9 cellular contexts compared by ENCODE assay signal in genomic region chr16:24668481-24669001, GRCh38.
DNase-seq lines count a peak whose midpoint lies in the region; ATAC-seq and TF ChIP-seq lines count a peak whose summit lies in the region.
"Had no signal": no experiment of that assay in that cellular context is flagged by ENCODE, and none has a peak within 500 bp of the region (broad histone marks: within the 10 kb centered on the region; RNA-seq: fewer than 3 reads in every experiment).

No MANE protein-coding gene starts in this region.

- H3K4me1 Mint-ChIP-seq in activated naive CD8-positive, alpha-beta T cell treated with anti-CD3 and anti-CD28 coated beads, Interleukin-2, amount 50 U/mL, for 24 hours: peaks cover 56% of the 10 kb centered on the region
- peaks cover 27% of the 10 kb centered on the region for H3K4me1 Mint-ChIP-seq in stimulated activated memory B cell treated with anti-CD40 and anti-IgM and Interleukin-4, amounts not matched to agents 10 μg/mL and 1 μg/mL and 100 μg/mL, for 72 hours

- in situ Hi-C loops in Panc1 (cut with HindIII; ENCODE audit: low pct_unique_long_range_greater_than_20kb, low sequenced_read_pairs): no loop called here

- intact Hi-C loops in Panc1 (cut with micrococcal nuclease; ENCODE audit: unreplicated experiment): no loop called here
- intact Hi-C loops in lower lobe of right lung (cut with DNase I): no loop called here

- H3K27me3 Mint-ChIP-seq in activated naive CD8-positive, alpha-beta T cell treated with anti-CD3 and anti-CD28 coated beads, Interleukin-2, amount 50 U/mL, for 24 hours: peaks cover 22% of the 10 kb centered on the region
- peaks cover 16% of the 10 kb centered on the region for H3K27me3 Mint-ChIP-seq in stimulated activated memory B cell treated with anti-CD40 and anti-IgM and Interleukin-4, amounts not matched to agents 10 μg/mL and 1 μg/mL and 100 μg/mL, for 72 hours

- TF ChIP-seq CTCF in Panc1 (IDR thresholded peaks at IDR 0.05) (no peak), lower lobe of right lung (IDR thresholded peaks at IDR 0.05) (no peak), foreskin keratinocyte (conservative IDR thresholded peaks at IDR 0.05) (no peak)

- H3K36me3 ChIP-seq in Panc1 (ENCODE audit: control insufficient read depth, insufficient read depth, low read length): no peaks in the 10 kb centered on the region
- H3K36me3 ChIP-seq in lower lobe of right lung: no peaks in the 10 kb centered on the region

- ATAC-seq in Panc1 (no peak), lower lobe of right lung (peak in 1 of 2 donors; percentile 29), foreskin keratinocyte (no peak), HG03442 (IDR thresholded peaks at IDR 0.05; ENCODE audit: unreplicated experiment) (no peak)
- peak; percentile 94 for ATAC-seq in activated naive CD8-positive, alpha-beta T cell treated with anti-CD3 and anti-CD28 coated beads, Interleukin-2, amount 50 U/mL, for 24 hours
- peak; percentile 74 for ATAC-seq in stimulated activated memory B cell treated with anti-CD40 and anti-IgM and Interleukin-4, amounts not matched to agents 10 μg/mL and 1 μg/mL and 100 μg/mL, for 72 hours

- peak overlapping the region; percentile 92 for H3K27ac Mint-ChIP-seq in activated naive CD8-positive, alpha-beta T cell treated with anti-CD3 and anti-CD28 coated beads, Interleukin-2, amount 50 U/mL, for 24 hours
- H3K27ac Mint-ChIP-seq in stimulated activated memory B cell treated with anti-CD40 and anti-IgM and Interleukin-4, amounts not matched to agents 10 μg/mL and 1 μg/mL and 100 μg/mL, for 72 hours: peak overlapping the region; percentile 57
- H3K27ac Mint-ChIP-seq: activated naive CD8-positive, alpha-beta T cell treated with anti-CD3 and anti-CD28 coated beads, Interleukin-2, amount 10 ng/mL, durations not matched to agents 7 days and 5 days had no signal

- H3K27ac ChIP-seq in Panc1 (ENCODE audit: low read length): peak overlapping the region; percentile 80
- H3K27ac ChIP-seq in lower lobe of right lung: peak overlapping the region; percentile 13
- no peak overlapping the region for H3K27ac ChIP-seq in foreskin keratinocyte
- H3K27ac ChIP-seq: parathyroid adenoma had no signal

- H3K4me1 ChIP-seq in Panc1 (ENCODE audit: control insufficient read depth, insufficient read depth, low read length) (peaks cover 28% of the 10 kb centered on the region), lower lobe of right lung (peaks cover 12% of the 10 kb centered on the region), foreskin keratinocyte (peaks cover 10% of the 10 kb centered on the region)

- DNase-seq in Panc1 (ENCODE audit: low read depth, low spot score) (no peak), lower lobe of right lung (no peak), foreskin keratinocyte (no peak), glomerular visceral epithelial cell (ENCODE audit: extremely low spot score) (no peak)
- DNase-seq in activated naive CD8-positive, alpha-beta T cell treated with anti-CD3 and anti-CD28 coated beads, Interleukin-2, amount 50 U/mL, for 24 hours: peak; percentile 62
- DNase-seq: activated naive CD8-positive, alpha-beta T cell treated with anti-CD3 and anti-CD28 coated beads, Interleukin-2, amount 10 ng/mL, durations not matched to agents 7 days and 5 days had no signal

- no peaks in the 10 kb centered on the region for H3K9me3 Mint-ChIP-seq in activated naive CD8-positive, alpha-beta T cell treated with anti-CD3 and anti-CD28 coated beads, Interleukin-2, amount 50 U/mL, for 24 hours
- H3K9me3 Mint-ChIP-seq in stimulated activated memory B cell treated with anti-CD40 and anti-IgM and Interleukin-4, amounts not matched to agents 10 μg/mL and 1 μg/mL and 100 μg/mL, for 72 hours: no peaks in the 10 kb centered on the region
- H3K9me3 Mint-ChIP-seq: activated naive CD8-positive, alpha-beta T cell treated with anti-CD3 and anti-CD28 coated beads, Interleukin-2, amount 10 ng/mL, durations not matched to agents 7 days and 5 days had no signal

- H3K9me3 ChIP-seq in Panc1 (ENCODE audit: control insufficient read depth, insufficient read depth, low read depth, low read length) (no peaks in the 10 kb centered on the region), lower lobe of right lung (no peaks in the 10 kb centered on the region)

- POLR2A ChIA-PET in Panc1 (lab: Charles Lee): no interaction called here

- peak overlapping the region; percentile 61 for H3K4me3 Mint-ChIP-seq in activated naive CD8-positive, alpha-beta T cell treated with anti-CD3 and anti-CD28 coated beads, Interleukin-2, amount 50 U/mL, for 24 hours
- no peak overlapping the region for H3K4me3 Mint-ChIP-seq in stimulated activated memory B cell treated with anti-CD40 and anti-IgM and Interleukin-4, amounts not matched to agents 10 μg/mL and 1 μg/mL and 100 μg/mL, for 72 hours
- H3K4me3 Mint-ChIP-seq: activated naive CD8-positive, alpha-beta T cell treated with anti-CD3 and anti-CD28 coated beads, Interleukin-2, amount 10 ng/mL, durations not matched to agents 7 days and 5 days had no signal

- BruUV-seq in Panc1 (replicated peaks; lab: Mats Ljungman, UMichigan): no TSS peak

- no peaks in the 10 kb centered on the region for H3K36me3 Mint-ChIP-seq in activated naive CD8-positive, alpha-beta T cell treated with anti-CD3 and anti-CD28 coated beads, Interleukin-2, amount 50 U/mL, for 24 hours (ENCODE audit: low read depth)
- no peaks in the 10 kb centered on the region for H3K36me3 Mint-ChIP-seq in stimulated activated memory B cell treated with anti-CD40 and anti-IgM and Interleukin-4, amounts not matched to agents 10 μg/mL and 1 μg/mL and 100 μg/mL, for 72 hours
- H3K36me3 Mint-ChIP-seq: activated naive CD8-positive, alpha-beta T cell treated with anti-CD3 and anti-CD28 coated beads, Interleukin-2, amount 10 ng/mL, durations not matched to agents 7 days and 5 days had no signal

- H3K27me3 ChIP-seq in Panc1 (ENCODE audit: control insufficient read depth, insufficient read depth, low read length) (no peaks in the 10 kb centered on the region), lower lobe of right lung (ENCODE audit: low read depth) (peaks cover 4% of the 10 kb centered on the region), foreskin keratinocyte (peaks cover 2% of the 10 kb centered on the region)

- CTCF ChIA-PET in Panc1 (lab: Charles Lee): no interaction called here

- H3K4me3 ChIP-seq in Panc1 (ENCODE audit: low read depth in 2 of 2, low read length in 2 of 2): no peak overlapping the region
- H3K4me3 ChIP-seq in lower lobe of right lung: no peak overlapping the region

Comparison
In these comparisons a context has a peak if more than half of its experiments do, and no peak if none do; other contexts are left out.
1. ATAC-seq: peak in activated naive CD8-positive, alpha-beta T cell treated with anti-CD3 and anti-CD28 coated beads, Interleukin-2, amount 50 U/mL, for 24 hours (single experiment) and stimulated activated memory B cell treated with anti-CD40 and anti-IgM and Interleukin-4, amounts not matched to agents 10 μg/mL and 1 μg/mL and 100 μg/mL, for 72 hours (single experiment); none in Panc1 (single experiment), foreskin keratinocyte (single experiment) and HG03442 (single experiment).